ENCODE assay signal across 31 cellular contexts in the genomic region with DNA sequence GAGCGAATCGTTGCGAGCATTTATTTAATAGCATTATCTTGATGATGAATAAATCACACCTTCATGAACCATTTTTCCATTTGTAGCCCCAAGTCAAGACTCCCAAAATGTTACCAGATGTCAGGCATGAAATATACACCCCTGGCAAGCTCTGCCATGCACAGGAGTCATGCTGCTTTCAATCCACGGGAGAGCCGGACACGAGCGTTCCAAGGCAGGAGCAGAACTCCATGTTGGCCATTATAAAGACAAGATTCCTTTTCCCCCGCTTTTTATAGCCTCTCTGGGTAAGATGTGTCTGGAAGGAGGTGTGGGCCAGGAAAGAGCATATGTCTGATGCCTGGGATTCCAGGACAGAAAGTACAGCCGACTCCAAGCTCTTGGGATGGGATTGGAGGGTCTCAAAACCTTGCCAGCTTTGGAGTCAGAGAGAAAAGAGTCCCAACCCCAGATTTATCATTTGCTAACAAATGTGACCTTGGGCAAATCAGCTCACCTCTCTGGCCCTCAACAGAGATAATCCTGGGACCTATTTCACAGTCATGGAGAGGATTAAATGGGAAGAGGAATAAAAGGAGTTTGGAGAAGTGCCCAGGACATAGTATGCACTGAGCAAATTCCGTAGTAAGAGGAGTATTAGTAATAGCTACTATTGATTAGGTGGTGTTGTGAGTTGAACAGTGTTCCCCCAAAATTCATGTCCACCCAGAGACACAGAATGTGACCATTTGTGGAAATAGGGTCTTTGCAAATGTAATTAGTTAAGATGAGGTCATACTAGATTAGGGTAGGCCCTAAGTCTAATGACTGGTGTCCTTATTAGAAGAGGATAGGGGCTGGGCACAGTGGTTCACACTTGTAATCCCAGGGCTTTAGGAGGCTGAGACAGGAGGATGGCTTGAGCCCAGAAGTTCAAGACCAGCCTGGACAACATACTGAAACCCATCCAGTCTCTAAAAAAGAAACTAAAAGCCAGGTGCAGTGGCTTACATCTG. TPM values are rescaled to one million over a fixed set of nuclear protein-coding genes. Genes with fewer than 3 reads are reported as not detected.
A peak's percentile ranks its signal among the peaks of the same experiment; 100 is the strongest.
DNase-seq lines count a peak whose midpoint lies in the region; ATAC-seq and TF ChIP-seq lines count a peak whose summit lies in the region.
"Had no signal": no experiment of that assay in that cellular context is flagged by ENCODE, and none has a peak within 500 bp of the region (broad histone marks: within the 10 kb centered on the region; RNA-seq: fewer than 3 reads in every experiment).

No MANE protein-coding gene starts in this region.

- DNase-seq in left ventricle myocardium inferior, result no peak
- no peak for DNase-seq in left cardiac atrium
- DNase-seq in progenitor cell of endocrine pancreas (ENCODE audit: low spot score, unreplicated experiment), result no peak
- no peak for DNase-seq in DMS79 treated with DMSO at 0.1 percent for 48 hours (lab: John Stamatoyannopoulos, UW)
- no peak for DNase-seq in T-cell
- DNase-seq in NOMO-1 treated with DMSO at 0.1 percent for 48 hours (lab: John Stamatoyannopoulos, UW; ENCODE audit: unreplicated experiment), result no peak
- DNase-seq: activated CD4-positive, CD25-positive, alpha-beta regulatory T cell treated with anti-CD3 and anti-CD28 coated beads, Interleukin-2, amount 50 U/mL, for 72 hours; activated CD8-positive, alpha-beta T cell treated with anti-CD3 and anti-CD28 coated beads, Interleukin-2, amount 10 ng/mL, durations not matched to agents 7 days and 5 days; activated effector memory CD4-positive, alpha-beta T cell treated with Interleukin-2 at 50 U/mL for 16 hours; activated T-cell treated with anti-CD3 and anti-CD28 coated beads for 4 hours; brain microvascular endothelial cell; DMS 273 treated with DMSO at 0.1 percent for 48 hours; glutamatergic neuron; HCEC 1CT; KG1; MG63; NCI-H1417; NCI-H2029 treated with DMSO at 0.1 percent for 48 hours; NCI-H526 treated with DMSO at 0.1 percent for 48 hours; posterior cingulate gyrus; RPMI8226; stimulated activated CD4-positive, alpha-beta T cell treated with anti-CD3 and anti-CD28 coated beads, Interleukin-15, amount 100 ng/mL, for 24 hours; stimulated activated naive CD4-positive, alpha-beta T cell treated with Interleukin-2 at 50 U/mL for 16 hours; testis had no signal

- POLR2A ChIA-PET in T-cell (lab: Charles Lee), result no interaction called here

- H3K27ac ChIP-seq in left ventricle myocardium inferior (replicated peaks) (peak overlapping the region; percentile 60), gastroesophageal sphincter (peak overlapping the region in 2 of 4 donors; percentile 22 to 41)
- H3K27ac ChIP-seq: brain microvascular endothelial cell, testis had no signal

- CTCF ChIA-PET in T-cell (lab: Charles Lee), result no interaction called here

- TF ChIP-seq EP300 in gastroesophageal sphincter (IDR thresholded peaks at IDR 0.05), result no peak

- no peak overlapping the region for H3K4me3 ChIP-seq in left ventricle myocardium inferior
- no peak overlapping the region for H3K4me3 ChIP-seq in gastroesophageal sphincter
- H3K4me3 ChIP-seq: lung, MG63, testis had no signal

- H3K4me3 Mint-ChIP-seq in progenitor cell of endocrine pancreas (ENCODE audit: low read depth) (no peak overlapping the region), T-cell (no peak overlapping the region)
- H3K4me3 Mint-ChIP-seq: activated CD8-positive, alpha-beta T cell treated with anti-CD3 and anti-CD28 coated beads, Interleukin-2, amount 10 ng/mL, durations not matched to agents 7 days and 5 days; neural crest cell had no signal

- H3K4me1 ChIP-seq in left ventricle myocardium inferior (peaks cover 31% of the 10 kb centered on the region), gastroesophageal sphincter (peaks cover 0 to 17% (median 0%) of the 10 kb centered on the region in 3 donors)

- H3K4me1 Mint-ChIP-seq in progenitor cell of endocrine pancreas (ENCODE audit: low read depth) (peaks cover 25% of the 10 kb centered on the region), T-cell (no peaks in the 10 kb centered on the region)

- no peak for TF ChIP-seq POLR2A in gastroesophageal sphincter (IDR thresholded peaks at IDR 0.05)

- no peaks in the 10 kb centered on the region for H3K27me3 ChIP-seq in left ventricle myocardium inferior (ENCODE audit: low read depth)
- no peaks in the 10 kb centered on the region for H3K27me3 ChIP-seq in gastroesophageal sphincter
- H3K27me3 ChIP-seq: brain microvascular endothelial cell, MG63, testis had no signal

- H3K9me3 Mint-ChIP-seq in progenitor cell of endocrine pancreas (ENCODE audit: low read depth) (no peaks in the 10 kb centered on the region), T-cell (no peaks in the 10 kb centered on the region)
- H3K9me3 Mint-ChIP-seq: neural crest cell had no signal

- no peaks in the 10 kb centered on the region for H3K36me3 Mint-ChIP-seq in progenitor cell of endocrine pancreas (ENCODE audit: insufficient read depth)
- no peaks in the 10 kb centered on the region for H3K36me3 Mint-ChIP-seq in T-cell

- TF ChIP-seq CTCF in left ventricle myocardium inferior (IDR thresholded peaks at IDR 0.05; ENCODE audit: borderline replicate concordance) (no peak), gastroesophageal sphincter (IDR thresholded peaks at IDR 0.05) (no peak), progenitor cell of endocrine pancreas (IDR thresholded peaks at IDR 0.05; ENCODE audit: unreplicated experiment) (no peak)

- intact Hi-C loops in left ventricle myocardium inferior (cut with micrococcal nuclease), result loop anchor here (10.0 kb wide), 1 partner anchor 71 kb away; no protein-coding TSS in a partner anchor
- intact Hi-C loops in left cardiac atrium (cut with DNase I), result no loop called here

- no peaks in the 10 kb centered on the region for H3K27me3 Mint-ChIP-seq in progenitor cell of endocrine pancreas
- H3K27me3 Mint-ChIP-seq in T-cell, result peaks cover 5 to 10% of the 10 kb centered on the region in 2 donors

- WGBS in gastroesophageal sphincter (ENCODE audit: low coverage in 1 of 2), 2 donors, result 0 to 30% methylated on average over 1 to 5 of the region's 10 CpGs

- H3K27ac Mint-ChIP-seq in progenitor cell of endocrine pancreas (peak overlapping the region; percentile 86), T-cell (no peak overlapping the region)
- H3K27ac Mint-ChIP-seq: activated CD8-positive, alpha-beta T cell treated with anti-CD3 and anti-CD28 coated beads, Interleukin-2, amount 10 ng/mL, durations not matched to agents 7 days and 5 days had no signal

- H3K36me3 ChIP-seq in left ventricle myocardium inferior (no peaks in the 10 kb centered on the region), gastroesophageal sphincter (no peaks in the 10 kb centered on the region)
- H3K36me3 ChIP-seq: brain microvascular endothelial cell, MG63 had no signal

- no peak for ATAC-seq in left cardiac atrium
- peak; percentile 10 for ATAC-seq in gastroesophageal sphincter
- no peak for ATAC-seq in GM19328 (IDR thresholded peaks at IDR 0.05; ENCODE audit: unreplicated experiment)
- no peak for ATAC-seq in T-cell (replicated peaks in 1 of 4)
- ATAC-seq: activated CD8-positive, alpha-beta T cell treated with anti-CD3 and anti-CD28 coated beads, Interleukin-2, amount 10 ng/mL, durations not matched to agents 7 days and 5 days had no signal

- H3K9me3 ChIP-seq in left ventricle myocardium inferior (replicated peaks) (no peaks in the 10 kb centered on the region), gastroesophageal sphincter (no peaks in the 10 kb centered on the region)
- H3K9me3 ChIP-seq: MG63, testis had no signal

RNA-seq across cellular contexts. Expression of gene RIPOR3, which starts 17.2 kb away (rescaled TPM):
- total RNA-seq in left ventricle myocardium inferior (6.5 TPM), left cardiac atrium (1 to 10 TPM; 3.3 to 6.7 TPM), gastroesophageal sphincter (10 to 100 TPM in 2 of 4 donors, 1 to 10 TPM in 2; 8.2 to 24.1 (median 12.9) TPM), progenitor cell of endocrine pancreas (0.29 and 0.31 TPM in 2 replicates), T-cell (under 1 TPM; 0.25 to 0.88 (median 0.42) TPM)
- total RNA-seq: A172; activated CD8-positive, alpha-beta T cell treated with anti-CD3 and anti-CD28 coated beads, Interleukin-2, amount 10 ng/mL, durations not matched to agents 7 days and 5 days; SK-MEL-5; T-helper 1 cell treated with Interleukin-12 subunit alpha and Interleukin-12 subunit beta and Interleukin-4 antibody, amounts not matched to agents 30 ng/mL and 1 ng/mL, for 36 hours had no signal

RNA-seq across cellular contexts. Expression of gene PARD6B, which starts 57.3 kb away (rescaled TPM):
- total RNA-seq in left ventricle myocardium inferior, result 3.4 TPM
- 1 to 10 TPM; 3.2 to 4.6 TPM for total RNA-seq in left cardiac atrium
- 1 to 10 TPM; 2.4 to 3.8 (median 2.8) TPM for total RNA-seq in gastroesophageal sphincter
- 29.7 and 32.9 TPM in 2 replicates for total RNA-seq in progenitor cell of endocrine pancreas
- total RNA-seq in T-cell, result 10 to 100 TPM in 2 of 5 donors, 1 to 10 TPM in 3; 5.9 to 12.4 (median 9.4) TPM
